ENCODE assay signal across 27 cellular contexts in genomic region chr7:104327534-104327933, GRCh38. TPM values are rescaled to one million over a fixed set of nuclear protein-coding genes. Genes with fewer than 3 reads are reported as not detected.
A peak's percentile ranks its signal among the peaks of the same experiment; 100 is the strongest.
DNase-seq lines count a peak whose midpoint lies in the region; ATAC-seq and TF ChIP-seq lines count a peak whose summit lies in the region.
"Had no signal": no experiment of that assay in that cellular context is flagged by ENCODE, and none has a peak within 500 bp of the region (broad histone marks: within the 10 kb centered on the region; RNA-seq: fewer than 3 reads in every experiment).

No MANE protein-coding gene starts in this region.

- WGBS in psoas muscle, 3 donors, result 23 to 27% (median 25%) methylated on average over 7 of the region's 7 CpGs

- H3K9me3 ChIP-seq in T-helper 17 cell (ENCODE audit: control insufficient read depth, low read length, poor library complexity, severe bottlenecking) (no peaks in the 10 kb centered on the region), iPS-20b (ENCODE audit: insufficient read depth, low read depth, low read length) (no peaks in the 10 kb centered on the region), osteoblast (ENCODE audit: low read depth, low read length) (no peaks in the 10 kb centered on the region), psoas muscle (no peaks in the 10 kb centered on the region)
- H3K9me3 ChIP-seq: neutrophil, suprapubic skin had no signal

- H3K27me3 ChIP-seq in iPS-20b (ENCODE audit: insufficient read depth, low read length) (peaks cover 81% of the 10 kb centered on the region), osteoblast (ENCODE audit: insufficient read depth, low read length) (peaks cover 35% of the 10 kb centered on the region), psoas muscle (ENCODE audit: insufficient read depth in 3 of 3, low read length in 2 of 3) (peaks cover 7 to 50% (median 12%) of the 10 kb centered on the region in 3 donors)

- H3K4me2 ChIP-seq in osteoblast (ENCODE audit: insufficient read depth, low read length), result no peak overlapping the region

- no peak overlapping the region for H2AFZ ChIP-seq in osteoblast (ENCODE audit: low read length)

- DNase-seq in DMS 273 (lab: John Stamatoyannopoulos, UW; ENCODE audit: unreplicated experiment) (peak; percentile 31), DMS 273 treated with DMSO at 0.1 percent for 48 hours (lab: John Stamatoyannopoulos, UW) (no peak), T-helper 17 cell (no peak), osteoblast (ENCODE audit: insufficient read length, low spot score, missing footprints) (peak; percentile 50), psoas muscle (no peak)
- DNase-seq in activated T-helper 2 cell treated with anti-CD3 and anti-CD28 coated beads, Interferon-gamma antibody, Interleukin-2, Interleukin-4, amounts not matched to agents 10 μg/mL and 5 μg/mL and 100 μg/mL, durations not matched to agents 14 hours and 24 hours and 36 hours (ENCODE audit: low spot score), result no peak
- no peak for DNase-seq in activated CD4-positive, alpha-beta memory T cell treated with anti-CD3 and anti-CD28 coated beads for 36 hours
- DNase-seq: activated CD4-positive, alpha-beta T cell treated with anti-CD3 and anti-CD28 coated beads, Interleukin-2, amount 50 U/mL, for 1 hour; activated effector memory CD4-positive, alpha-beta T cell treated with Interleukin-2 at 50 U/mL for 16 hours; Calu3; Karpas-422; NCI-H1048; NCI-H187; SIG-M5; stimulated activated naive CD4-positive, alpha-beta T cell; T1000 had no signal

- H3K4me1 Mint-ChIP-seq in T-helper 17 cell, result peaks cover 9% of the 10 kb centered on the region
- H3K4me1 Mint-ChIP-seq in activated T-helper 2 cell treated with anti-CD3 and anti-CD28 coated beads, Interferon-gamma antibody, Interleukin-2, Interleukin-4, amounts not matched to agents 10 μg/mL and 5 μg/mL and 100 μg/mL, durations not matched to agents 14 hours and 24 hours and 36 hours (ENCODE audit: low read depth), result peaks cover 8% of the 10 kb centered on the region
- peaks cover 10% of the 10 kb centered on the region for H3K4me1 Mint-ChIP-seq in activated CD4-positive, alpha-beta memory T cell treated with anti-CD3 and anti-CD28 coated beads for 36 hours (ENCODE audit: low read depth)

- intact Hi-C loops in activated T-helper 2 cell treated with anti-CD3 and anti-CD28 coated beads, Interferon-gamma antibody, Interleukin-2, Interleukin-4, amounts not matched to agents 10 μg/mL and 5 μg/mL and 100 μg/mL, durations not matched to agents 14 hours and 24 hours and 36 hours (cut with micrococcal nuclease), result no loop called here
- intact Hi-C loops in activated CD4-positive, alpha-beta memory T cell treated with anti-CD3 and anti-CD28 coated beads for 36 hours (cut with micrococcal nuclease), result no loop called here
- intact Hi-C loops in psoas muscle (cut with DNase I), result no loop called here

- no peaks in the 10 kb centered on the region for H3K79me2 ChIP-seq in osteoblast (ENCODE audit: insufficient read depth, low read length)

- no peak overlapping the region for H3K27ac Mint-ChIP-seq in T-helper 17 cell
- no peak overlapping the region for H3K27ac Mint-ChIP-seq in activated T-helper 2 cell treated with anti-CD3 and anti-CD28 coated beads, Interferon-gamma antibody, Interleukin-2, Interleukin-4, amounts not matched to agents 10 μg/mL and 5 μg/mL and 100 μg/mL, durations not matched to agents 14 hours and 24 hours and 36 hours
- no peak overlapping the region for H3K27ac Mint-ChIP-seq in activated CD4-positive, alpha-beta memory T cell treated with anti-CD3 and anti-CD28 coated beads for 36 hours
- H3K27ac Mint-ChIP-seq: CD14-positive monocyte had no signal

- peak overlapping the region; percentile 53 for H3K4me3 Mint-ChIP-seq in T-helper 17 cell
- no peak overlapping the region for H3K4me3 Mint-ChIP-seq in activated T-helper 2 cell treated with anti-CD3 and anti-CD28 coated beads, Interferon-gamma antibody, Interleukin-2, Interleukin-4, amounts not matched to agents 10 μg/mL and 5 μg/mL and 100 μg/mL, durations not matched to agents 14 hours and 24 hours and 36 hours (ENCODE audit: low read depth)
- no peak overlapping the region for H3K4me3 Mint-ChIP-seq in activated CD4-positive, alpha-beta memory T cell treated with anti-CD3 and anti-CD28 coated beads for 36 hours

- no peak overlapping the region; the same call in 1 of the 2 replicates for H3K9ac ChIP-seq in iPS-20b (ENCODE audit: low read depth, low read length)

- H3K4me3 ChIP-seq in iPS-20b (ENCODE audit: low read length) (peak overlapping the region; percentile 80; the same call in 1 of the 2 replicates), osteoblast (ENCODE audit: insufficient read depth, low read length) (no peak overlapping the region), psoas muscle (no peak overlapping the region)
- H3K4me3 ChIP-seq: GM12878 had no signal

- peaks cover 4% of the 10 kb centered on the region; the same call in 1 of the 2 replicates for H3K4me1 ChIP-seq in iPS-20b (ENCODE audit: insufficient read depth, low read length)
- no peaks in the 10 kb centered on the region for H3K4me1 ChIP-seq in osteoblast (ENCODE audit: insufficient read depth, low read length)
- no peaks in the 10 kb centered on the region for H3K4me1 ChIP-seq in psoas muscle

- CTCF ChIA-PET in activated CD4-positive, alpha-beta memory T cell treated with anti-CD3 and anti-CD28 coated beads for 36 hours (lab: Charles Lee), result no interaction called here

- no peaks in the 10 kb centered on the region for H3K36me3 Mint-ChIP-seq in T-helper 17 cell (ENCODE audit: low read depth)
- no peaks in the 10 kb centered on the region for H3K36me3 Mint-ChIP-seq in activated T-helper 2 cell treated with anti-CD3 and anti-CD28 coated beads, Interferon-gamma antibody, Interleukin-2, Interleukin-4, amounts not matched to agents 10 μg/mL and 5 μg/mL and 100 μg/mL, durations not matched to agents 14 hours and 24 hours and 36 hours (ENCODE audit: low read depth)
- no peaks in the 10 kb centered on the region for H3K36me3 Mint-ChIP-seq in activated CD4-positive, alpha-beta memory T cell treated with anti-CD3 and anti-CD28 coated beads for 36 hours

- H3K9me3 Mint-ChIP-seq in activated T-helper 2 cell treated with anti-CD3 and anti-CD28 coated beads, Interferon-gamma antibody, Interleukin-2, Interleukin-4, amounts not matched to agents 10 μg/mL and 5 μg/mL and 100 μg/mL, durations not matched to agents 14 hours and 24 hours and 36 hours, result no peaks in the 10 kb centered on the region
- no peaks in the 10 kb centered on the region for H3K9me3 Mint-ChIP-seq in activated CD4-positive, alpha-beta memory T cell treated with anti-CD3 and anti-CD28 coated beads for 36 hours

- no peak overlapping the region for H3K27ac ChIP-seq in iPS-20b (ENCODE audit: low read length)
- no peak overlapping the region for H3K27ac ChIP-seq in osteoblast (ENCODE audit: low read depth, low read length)
- H3K27ac ChIP-seq in psoas muscle, result no peak overlapping the region
- H3K27ac ChIP-seq: 22Rv1, HL-60, neutrophil, suprapubic skin had no signal

- ATAC-seq in T-helper 17 cell, result no peak
- ATAC-seq in psoas muscle, result no peak
- ATAC-seq: GM12878 had no signal

- H3K36me3 ChIP-seq in iPS-20b (ENCODE audit: insufficient read depth, low read depth, low read length) (no peaks in the 10 kb centered on the region), osteoblast (ENCODE audit: insufficient read depth, low read length) (no peaks in the 10 kb centered on the region), psoas muscle (ENCODE audit: insufficient read depth in 1 of 2, low read depth in 1 of 2) (no peaks in the 10 kb centered on the region)
- H3K36me3 ChIP-seq: neutrophil, suprapubic skin had no signal

- H4K20me1 ChIP-seq in osteoblast (ENCODE audit: insufficient read depth, low read length), result no peaks in the 10 kb centered on the region

- TF ChIP-seq CTCF in osteoblast (IDR thresholded peaks at IDR 0.05; ENCODE audit: extremely low read depth, low read depth, low read length) (no peak), psoas muscle (IDR thresholded peaks at IDR 0.05) (no peak)

- peaks cover 51% of the 10 kb centered on the region for H3K27me3 Mint-ChIP-seq in T-helper 17 cell
- H3K27me3 Mint-ChIP-seq in activated T-helper 2 cell treated with anti-CD3 and anti-CD28 coated beads, Interferon-gamma antibody, Interleukin-2, Interleukin-4, amounts not matched to agents 10 μg/mL and 5 μg/mL and 100 μg/mL, durations not matched to agents 14 hours and 24 hours and 36 hours (ENCODE audit: low read depth), result peaks cover 51% of the 10 kb centered on the region
- peaks cover 36% of the 10 kb centered on the region for H3K27me3 Mint-ChIP-seq in activated CD4-positive, alpha-beta memory T cell treated with anti-CD3 and anti-CD28 coated beads for 36 hours

- POLR2A ChIA-PET in activated CD4-positive, alpha-beta memory T cell treated with anti-CD3 and anti-CD28 coated beads for 36 hours (lab: Charles Lee), result no interaction called here

RNA-seq across cellular contexts. Expression of gene LHFPL3, which starts 0.9 kb away (rescaled TPM):
- not detected for total RNA-seq in T-helper 17 cell
- total RNA-seq in osteoblast, result not detected in 2 replicates
- total RNA-seq in activated T-helper 2 cell treated with anti-CD3 and anti-CD28 coated beads, Interferon-gamma antibody, Interleukin-2, Interleukin-4, amounts not matched to agents 10 μg/mL and 5 μg/mL and 100 μg/mL, durations not matched to agents 14 hours and 24 hours and 36 hours, result not detected in 2 replicates
- total RNA-seq in activated CD4-positive, alpha-beta memory T cell treated with anti-CD3 and anti-CD28 coated beads for 36 hours, result not detected
- total RNA-seq in psoas muscle, result not detected
- polyA plus RNA-seq in psoas muscle, result not detected
- total RNA-seq: Calu3, GM12878, liver, mononuclear cell, suprapubic skin, ureter had no signal
- polyA plus RNA-seq: CD14-positive monocyte, keratinocyte, liver had no signal

Comparison
In these comparisons a context has a peak if more than half of its experiments do, and no peak if none do; other contexts are left out.
1. DNase-seq: peak in DMS 273 (single experiment) and osteoblast (single experiment); none in DMS 273 treated with DMSO at 0.1 percent for 48 hours (single experiment), T-helper 17 cell (0 of 3), activated T-helper 2 cell treated with anti-CD3 and anti-CD28 coated beads, Interferon-gamma antibody, Interleukin-2, Interleukin-4, amounts not matched to agents 10 μg/mL and 5 μg/mL and 100 μg/mL, durations not matched to agents 14 hours and 24 hours and 36 hours (single experiment), activated CD4-positive, alpha-beta memory T cell treated with anti-CD3 and anti-CD28 coated beads for 36 hours (single experiment) and psoas muscle (0 of 2).